ENCODE assay signal across 13 cellular contexts in genomic region chr2:72111061-72111460, GRCh38. TPM values are rescaled to one million over a fixed set of nuclear protein-coding genes. Genes with fewer than 3 reads are reported as not detected.
"Had no signal": no experiment of that assay in that cellular context is flagged by ENCODE, and none has a peak within 500 bp of the region (broad histone marks: within the 10 kb centered on the region; RNA-seq: fewer than 3 reads in every experiment).

No MANE protein-coding gene starts in this region.

- DNase-seq: effector CD4-positive, alpha-beta T cell; islet precursor cell; left lung; lower lobe of right lung; mesendoderm; naive thymus-derived CD4-positive, alpha-beta T cell; nephron progenitor cell; small intestine; stimulated activated CD4-positive, alpha-beta T cell treated with anti-CD3 and anti-CD28 coated beads, Interleukin-12 subunit alpha, Interleukin-12 subunit beta, amount 100 ng/mL, for 4 hours; stimulated activated naive CD4-positive, alpha-beta T cell treated with Interleukin-2 at 50 U/mL for 16 hours; trophoblast cell had no signal

- ATAC-seq: esophagus mucosa; left lung; lower lobe of right lung; naive thymus-derived CD4-positive, alpha-beta T cell had no signal

RNA-seq across cellular contexts. Expression of gene CYP26B1, which starts 36.6 kb away (rescaled TPM):
- total RNA-seq: dermis microvascular lymphatic vessel endothelial cell; naive thymus-derived CD4-positive, alpha-beta T cell had no signal
